Comparison of ENCODE assay signal across 26 cellular contexts in the genomic region with DNA sequence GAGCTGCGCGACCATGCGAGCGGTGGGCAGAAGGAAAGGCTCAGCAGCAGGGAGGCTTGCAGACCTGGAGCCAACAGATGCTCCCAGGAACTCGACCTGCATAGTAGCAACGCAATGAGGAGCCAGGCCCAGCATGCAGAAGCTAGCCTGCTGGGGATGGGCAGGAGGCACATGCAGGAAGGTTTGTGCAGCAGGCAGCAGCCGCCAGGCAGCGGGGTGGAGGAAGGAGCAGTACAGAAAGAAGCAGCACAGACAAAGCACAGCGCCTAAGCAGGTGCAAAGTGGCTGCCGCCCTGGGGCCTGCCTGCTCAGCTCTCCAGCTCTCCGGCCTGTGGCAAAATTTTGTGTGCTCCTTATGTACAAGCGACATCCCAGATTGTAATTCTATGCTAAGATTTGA.
A peak's percentile ranks its signal among the peaks of the same experiment; 100 is the strongest.
DNase-seq lines count a peak whose midpoint lies in the region; ATAC-seq and TF ChIP-seq lines count a peak whose summit lies in the region.
"Had no signal": no experiment of that assay in that cellular context is flagged by ENCODE, and none has a peak within 500 bp of the region (broad histone marks: within the 10 kb centered on the region; RNA-seq: fewer than 3 reads in every experiment).

No MANE protein-coding gene starts in this region.

- H3K9ac ChIP-seq in iPS-18a (ENCODE audit: low read length): no peak overlapping the region

- H3K27ac ChIP-seq in iPS-18a (ENCODE audit: low read length): no peak overlapping the region
- H3K27ac ChIP-seq: adrenal gland, brain microvascular endothelial cell, thoracic aorta, uterus, VCaP had no signal

- H3K4me1 ChIP-seq in BE2C (no peaks in the 10 kb centered on the region; the same call in 1 of the 2 replicates), iPS-18a (ENCODE audit: control insufficient read depth, low read depth, low read length) (peaks cover 60% of the 10 kb centered on the region)
- H3K4me1 ChIP-seq: adrenal gland, uterus had no signal

- 75 to 77% methylated on average over 12 of the region's 12 CpGs for WGBS in lower leg skin, 2 donors

- ATAC-seq in HG03175 (IDR thresholded peaks at IDR 0.05; ENCODE audit: unreplicated experiment): no peak
- ATAC-seq: effector memory CD8-positive, alpha-beta T cell; esophagus mucosa; K562; sciatic nerve; stimulated activated naive CD8-positive, alpha-beta T cell treated with anti-CD3 and anti-CD28 coated beads, Interleukin-15, Interleukin-2, amounts not matched to agents 100 U/mL and 50 U/mL, for 24 hours had no signal

- H3K36me3 ChIP-seq in BE2C: no peaks in the 10 kb centered on the region
- H3K36me3 ChIP-seq in iPS-18a (ENCODE audit: control insufficient read depth, low read depth, low read length): no peaks in the 10 kb centered on the region
- H3K36me3 ChIP-seq: adrenal gland, brain microvascular endothelial cell, MG63, uterus had no signal

- TF ChIP-seq POLR2A in lower leg skin (IDR thresholded peaks at IDR 0.05): no peak

- H3K9me3 ChIP-seq in BE2C (no peaks in the 10 kb centered on the region; the same call in 1 of the 2 replicates), iPS-18a (ENCODE audit: control insufficient read depth, low read depth, low read length) (no peaks in the 10 kb centered on the region)
- H3K9me3 ChIP-seq: adrenal gland, uterus had no signal

- DNase-seq in BE2C: peak; percentile 38
- peak; percentile 88 for DNase-seq in G401 (ENCODE audit: low spot score)
- peak; percentile 52 for DNase-seq in SK-N-DZ (ENCODE audit: low spot score)
- DNase-seq in stimulated activated CD4-positive, alpha-beta T cell treated with anti-CD3 and anti-CD28 coated beads, Interleukin-12 subunit alpha, Interleukin-12 subunit beta, amount 100 ng/mL, for 4 hours: no peak
- DNase-seq in lower leg skin (ENCODE audit: low spot score in 2 of 2): no peak
- DNase-seq: activated CD4-positive, alpha-beta T cell treated with anti-CD3 and anti-CD28 coated beads, Interleukin-2, amount 10 ng/mL, durations not matched to agents 7 days and 5 days; activated naive CD4-positive, alpha-beta T cell; activated T-cell treated with anti-CD3 and anti-CD28 coated beads, Interleukin-2, amount 50 U/mL, for 48 hours; adrenal gland; brain microvascular endothelial cell; Calu3; effector memory CD8-positive, alpha-beta T cell; hypothalamus; mammary epithelial cell; MG63; NCI-H1417; NCI-H510A; stimulated activated naive CD8-positive, alpha-beta T cell treated with anti-CD3 and anti-CD28 coated beads, Interleukin-15, Interleukin-2, amounts not matched to agents 100 U/mL and 50 U/mL, for 24 hours; uterus had no signal

- H3K27me3 ChIP-seq in BE2C (no peaks in the 10 kb centered on the region), iPS-18a (ENCODE audit: control insufficient read depth, insufficient read depth, low read length) (peaks cover 81% of the 10 kb centered on the region)
- H3K27me3 ChIP-seq: adrenal gland, brain microvascular endothelial cell, MG63, uterus had no signal

- TF ChIP-seq CTCF in BE2C (IDR thresholded peaks at IDR 0.05; ENCODE audit: low read depth, low read length): no peak
- TF ChIP-seq CTCF in lower leg skin (IDR thresholded peaks at IDR 0.05): no peak

- H3K4me3 ChIP-seq in BE2C (ENCODE audit: low read depth, low read length) (no peak overlapping the region), iPS-18a (ENCODE audit: low read length) (peak overlapping the region; percentile 13), lower leg skin (ENCODE audit: low read depth, poor library complexity, severe bottlenecking) (no peak overlapping the region)
- H3K4me3 ChIP-seq: adrenal gland, K562, MG63, thoracic aorta, uterus had no signal

- intact Hi-C loops in lower leg skin (cut with DNase I; ENCODE audit: low total_unique reads): no loop called here

- in situ Hi-C loops in G401 (cut with HindIII; ENCODE audit: low sequenced_read_pairs): no loop called here

Comparison
In these comparisons a context has a peak if more than half of its experiments do, and no peak if none do; other contexts are left out.
1. DNase-seq: peak in BE2C (single experiment), G401 (single experiment) and SK-N-DZ (single experiment); none in stimulated activated CD4-positive, alpha-beta T cell treated with anti-CD3 and anti-CD28 coated beads, Interleukin-12 subunit alpha, Interleukin-12 subunit beta, amount 100 ng/mL, for 4 hours (single experiment) and lower leg skin (0 of 2).